2 cellular contexts compared by ENCODE assay signal in genomic region chr5:83586874-83587776, GRCh38.
TF ChIP-seq lines count a peak whose summit lies in the region.

No MANE protein-coding gene starts in this region.

TF ChIP-seq in IMR-90, 13 proteins besides CTCF, POLR2A, EP300 and RAD21:
- TF ChIP-seq MXI1 (IDR thresholded peaks at IDR 0.05; ENCODE audit: borderline replicate concordance, low read depth, low read length) = no peak
- TF ChIP-seq NFE2L2 (IDR thresholded peaks at IDR 0.05; ENCODE audit: low read depth, low read length) = no peak
- TF ChIP-seq SMC3 (IDR thresholded peaks at IDR 0.05; ENCODE audit: low read depth, low read length) = no peak
- TF ChIP-seq MAZ (IDR thresholded peaks at IDR 0.05; ENCODE audit: borderline replicate concordance, low read depth, low read length) = no peak
- no peak for TF ChIP-seq ELK1 (IDR thresholded peaks at IDR 0.05; ENCODE audit: borderline replicate concordance, low read depth, low read length)
- no peak for TF ChIP-seq BHLHE40 (IDR thresholded peaks at IDR 0.05; ENCODE audit: low read depth, low read length)
- TF ChIP-seq FOS (IDR thresholded peaks at IDR 0.05; ENCODE audit: low read depth, low read length) = no peak
- TF ChIP-seq, protein P1, sequence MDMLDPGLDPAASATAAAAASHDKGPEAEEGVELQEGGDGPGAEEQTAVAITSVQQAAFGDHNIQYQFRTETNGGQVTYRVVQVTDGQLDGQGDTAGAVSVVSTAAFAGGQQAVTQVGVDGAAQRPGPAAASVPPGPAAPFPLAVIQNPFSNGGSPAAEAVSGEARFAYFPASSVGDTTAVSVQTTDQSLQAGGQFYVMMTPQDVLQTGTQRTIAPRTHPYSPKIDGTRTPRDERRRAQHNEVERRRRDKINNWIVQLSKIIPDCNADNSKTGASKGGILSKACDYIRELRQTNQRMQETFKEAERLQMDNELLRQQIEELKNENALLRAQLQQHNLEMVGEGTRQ (IDR thresholded peaks at IDR 0.05; ENCODE audit: low read depth, low read length) = no peak
- no peak for TF ChIP-seq RFX5 (IDR thresholded peaks at IDR 0.05; ENCODE audit: low read depth, low read length)
- no peak for TF ChIP-seq CEBPB (IDR thresholded peaks at IDR 0.05; ENCODE audit: low read depth, low read length)
- TF ChIP-seq RCOR1 (IDR thresholded peaks at IDR 0.05; ENCODE audit: insufficient replicate concordance, low read length) = no peak
- no peak for TF ChIP-seq CHD1 (IDR thresholded peaks at IDR 0.05; ENCODE audit: low read depth, low read length)
- TF ChIP-seq MAFK (IDR thresholded peaks at IDR 0.05; ENCODE audit: low read depth, low read length) = no peak
TF ChIP-seq in IMR-90: peak in this region for 0.

TF ChIP-seq in endothelial cell of umbilical vein, 7 proteins besides CTCF, POLR2A, EP300 and RAD21:
- TF ChIP-seq FOS (IDR thresholded peaks at IDR 0.05; ENCODE audit: borderline replicate concordance, insufficient read depth, low read length) (peak; percentile 33), JUN (IDR thresholded peaks at IDR 0.05; ENCODE audit: borderline replicate concordance, insufficient read depth, insufficient read length, low read depth) (peak; percentile 46), EZH2 (IDR thresholded peaks at IDR 0.05; ENCODE audit: borderline replicate concordance, low read depth, low read length, severe bottlenecking) (no peak)
